1 cellular context compared by ENCODE assay signal in the genomic region with DNA sequence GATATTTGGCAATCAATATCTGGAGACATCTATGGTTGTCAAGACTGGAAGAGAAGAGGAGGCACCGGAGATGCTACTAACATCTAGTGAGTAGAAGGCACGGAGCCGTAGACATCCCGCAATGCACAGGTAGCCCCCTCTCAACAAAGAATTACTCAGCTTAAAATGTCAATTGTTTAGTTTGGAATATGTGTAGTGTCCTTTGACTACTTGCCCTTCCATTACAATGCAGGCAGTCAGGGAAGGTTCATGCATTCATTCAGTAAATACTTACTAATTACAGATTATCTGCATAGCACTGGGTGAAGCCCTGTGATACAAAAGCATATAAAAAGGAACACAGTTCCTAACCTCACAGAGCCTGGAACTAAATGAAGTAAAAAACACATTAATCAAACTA.
TF ChIP-seq lines count a peak whose summit lies in the region.

No MANE protein-coding gene starts in this region.

TF ChIP-seq in GM23338, 12 proteins besides CTCF, POLR2A, EP300 and RAD21 (continued from another document):
- TF ChIP-seq, protein P1, sequence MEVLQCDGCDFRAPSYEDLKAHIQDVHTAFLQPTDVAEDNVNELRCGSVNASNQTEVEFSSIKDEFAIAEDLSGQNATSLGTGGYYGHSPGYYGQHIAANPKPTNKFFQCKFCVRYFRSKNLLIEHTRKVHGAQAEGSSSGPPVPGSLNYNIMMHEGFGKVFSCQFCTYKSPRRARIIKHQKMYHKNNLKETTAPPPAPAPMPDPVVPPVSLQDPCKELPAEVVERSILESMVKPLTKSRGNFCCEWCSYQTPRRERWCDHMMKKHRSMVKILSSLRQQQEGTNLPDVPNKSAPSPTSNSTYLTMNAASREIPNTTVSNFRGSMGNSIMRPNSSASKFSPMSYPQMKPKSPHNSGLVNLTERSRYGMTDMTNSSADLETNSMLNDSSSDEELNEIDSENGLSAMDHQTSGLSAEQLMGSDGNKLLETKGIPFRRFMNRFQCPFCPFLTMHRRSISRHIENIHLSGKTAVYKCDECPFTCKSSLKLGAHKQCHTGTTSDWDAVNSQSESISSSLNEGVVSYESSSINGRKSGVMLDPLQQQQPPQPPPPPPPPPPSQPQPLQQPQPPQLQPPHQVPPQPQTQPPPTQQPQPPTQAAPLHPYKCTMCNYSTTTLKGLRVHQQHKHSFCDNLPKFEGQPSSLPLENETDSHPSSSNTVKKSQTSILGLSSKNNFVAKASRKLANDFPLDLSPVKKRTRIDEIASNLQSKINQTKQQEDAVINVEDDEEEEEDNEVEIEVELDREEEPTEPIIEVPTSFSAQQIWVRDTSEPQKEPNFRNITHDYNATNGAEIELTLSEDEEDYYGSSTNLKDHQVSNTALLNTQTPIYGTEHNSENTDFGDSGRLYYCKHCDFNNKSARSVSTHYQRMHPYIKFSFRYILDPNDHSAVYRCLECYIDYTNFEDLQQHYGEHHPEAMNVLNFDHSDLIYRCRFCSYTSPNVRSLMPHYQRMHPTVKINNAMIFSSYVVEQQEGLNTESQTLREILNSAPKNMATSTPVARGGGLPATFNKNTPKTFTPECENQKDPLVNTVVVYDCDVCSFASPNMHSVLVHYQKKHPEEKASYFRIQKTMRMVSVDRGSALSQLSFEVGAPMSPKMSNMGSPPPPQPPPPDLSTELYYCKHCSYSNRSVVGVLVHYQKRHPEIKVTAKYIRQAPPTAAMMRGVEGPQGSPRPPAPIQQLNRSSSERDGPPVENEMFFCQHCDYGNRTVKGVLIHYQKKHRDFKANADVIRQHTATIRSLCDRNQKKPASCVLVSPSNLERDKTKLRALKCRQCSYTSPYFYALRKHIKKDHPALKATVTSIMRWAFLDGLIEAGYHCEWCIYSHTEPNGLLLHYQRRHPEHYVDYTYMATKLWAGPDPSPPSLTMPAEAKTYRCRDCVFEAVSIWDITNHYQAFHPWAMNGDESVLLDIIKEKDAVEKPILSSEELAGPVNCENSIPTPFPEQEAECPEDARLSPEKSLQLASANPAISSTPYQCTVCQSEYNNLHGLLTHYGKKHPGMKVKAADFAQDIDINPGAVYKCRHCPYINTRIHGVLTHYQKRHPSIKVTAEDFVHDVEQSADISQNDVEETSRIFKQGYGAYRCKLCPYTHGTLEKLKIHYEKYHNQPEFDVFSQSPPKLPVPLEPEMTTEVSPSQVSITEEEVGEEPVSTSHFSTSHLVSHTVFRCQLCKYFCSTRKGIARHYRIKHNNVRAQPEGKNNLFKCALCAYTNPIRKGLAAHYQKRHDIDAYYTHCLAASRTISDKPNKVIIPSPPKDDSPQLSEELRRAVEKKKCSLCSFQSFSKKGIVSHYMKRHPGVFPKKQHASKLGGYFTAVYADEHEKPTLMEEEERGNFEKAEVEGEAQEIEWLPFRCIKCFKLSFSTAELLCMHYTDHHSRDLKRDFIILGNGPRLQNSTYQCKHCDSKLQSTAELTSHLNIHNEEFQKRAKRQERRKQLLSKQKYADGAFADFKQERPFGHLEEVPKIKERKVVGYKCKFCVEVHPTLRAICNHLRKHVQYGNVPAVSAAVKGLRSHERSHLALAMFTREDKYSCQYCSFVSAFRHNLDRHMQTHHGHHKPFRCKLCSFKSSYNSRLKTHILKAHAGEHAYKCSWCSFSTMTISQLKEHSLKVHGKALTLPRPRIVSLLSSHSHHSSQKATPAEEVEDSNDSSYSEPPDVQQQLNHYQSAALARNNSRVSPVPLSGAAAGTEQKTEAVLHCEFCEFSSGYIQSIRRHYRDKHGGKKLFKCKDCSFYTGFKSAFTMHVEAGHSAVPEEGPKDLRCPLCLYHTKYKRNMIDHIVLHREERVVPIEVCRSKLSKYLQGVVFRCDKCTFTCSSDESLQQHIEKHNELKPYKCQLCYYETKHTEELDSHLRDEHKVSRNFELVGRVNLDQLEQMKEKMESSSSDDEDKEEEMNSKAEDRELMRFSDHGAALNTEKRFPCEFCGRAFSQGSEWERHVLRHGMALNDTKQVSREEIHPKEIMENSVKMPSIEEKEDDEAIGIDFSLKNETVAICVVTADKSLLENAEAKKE (CRISPR knock-in tag; IDR thresholded peaks at IDR 0.05), result peak; percentile 72; the same call in 1 of the 2 replicates
